In the genomic region with DNA sequence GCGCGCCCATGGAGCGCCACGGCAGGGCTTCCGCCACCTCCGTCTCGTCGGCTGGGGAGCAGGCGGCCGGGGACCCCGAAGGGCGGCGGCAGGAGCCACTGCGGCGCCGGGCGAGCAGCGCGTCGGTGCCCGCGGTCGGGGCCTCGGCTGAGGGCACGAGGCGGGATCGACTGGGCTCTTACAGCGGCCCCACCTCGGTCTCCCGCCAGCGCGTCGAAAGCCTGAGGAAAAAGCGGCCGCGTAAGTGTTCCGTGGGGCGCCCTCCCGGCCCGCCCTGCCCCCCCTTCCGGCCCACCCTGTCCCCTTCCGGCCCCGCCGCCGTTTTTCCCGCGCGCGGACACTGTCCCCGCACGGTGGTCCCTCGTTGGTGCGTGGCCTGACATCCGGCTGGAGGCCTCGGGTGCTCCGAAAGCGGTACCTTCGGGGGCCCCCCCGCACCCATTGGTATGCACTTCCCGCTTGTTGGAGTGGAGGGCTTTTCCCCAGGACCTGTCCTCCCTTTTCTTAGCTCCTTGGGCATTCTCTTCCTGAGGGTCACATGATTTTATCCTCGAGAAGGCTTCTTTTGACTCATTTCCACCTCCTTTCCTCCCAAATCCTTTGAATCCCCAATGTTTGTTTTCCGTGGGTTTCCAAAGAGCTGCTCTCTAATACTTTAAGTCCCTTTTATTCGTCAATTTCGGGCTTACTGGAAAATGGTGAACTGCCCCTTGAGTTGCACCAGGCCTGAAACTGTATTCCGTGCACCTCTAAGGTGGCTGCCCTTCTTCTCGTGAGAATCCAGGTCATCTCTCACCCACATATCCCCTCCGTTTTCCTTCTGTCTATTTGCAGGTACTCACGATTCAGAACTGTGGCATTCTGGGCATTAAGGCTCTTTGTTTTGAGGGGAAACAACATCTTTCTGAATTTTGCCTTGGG, we compare ENCODE assay signal across 8 cellular contexts.
DNase-seq lines count a peak whose midpoint lies in the region; ATAC-seq and TF ChIP-seq lines count a peak whose summit lies in the region.

No MANE protein-coding gene starts in this region.

- H3K27ac ChIP-seq in BLaER1 treated with 17β-estradiol and CSF1 and Interleukin-3, amounts not matched to agents 10 nM and 100 nM: peak overlapping the region; percentile 88 to 99 (median 98)
- H3K27ac ChIP-seq in HL-60 (replicated peaks): peak overlapping the region; percentile 90
- peak overlapping the region; percentile 99 for H3K27ac ChIP-seq in WERI-Rb-1
- peak overlapping the region; percentile 99 to 100 for H3K27ac ChIP-seq in coronary artery

- H3K9ac ChIP-seq in BLaER1 treated with 17β-estradiol and CSF1 and Interleukin-3, amounts not matched to agents 10 nM and 100 nM: peak overlapping the region; percentile 92 to 100 (median 98)

- peaks cover 37% of the 10 kb centered on the region for H3K4me1 Mint-ChIP-seq in memory B cell

- ATAC-seq in memory B cell (ENCODE audit: low read depth): no peak

- TF ChIP-seq CTCF in HL-60 (IDR thresholded peaks at IDR 0.05; ENCODE audit: insufficient read depth, low read length): no peak
- TF ChIP-seq CTCF in WERI-Rb-1 (IDR thresholded peaks at IDR 0.05; ENCODE audit: low read depth, low read length): no peak
- TF ChIP-seq CTCF in coronary artery (IDR thresholded peaks at IDR 0.05): no peak

- peaks cover 41 to 58% (median 54%) of the 10 kb centered on the region in 10 experiments for H3K4me1 ChIP-seq in BLaER1 treated with 17β-estradiol and CSF1 and Interleukin-3, amounts not matched to agents 10 nM and 100 nM

- no peaks in the 10 kb centered on the region for H3K9me3 ChIP-seq in BLaER1 treated with 17β-estradiol and CSF1 and Interleukin-3, amounts not matched to agents 10 nM and 100 nM (replicated peaks in 1 of 11)
- H3K9me3 ChIP-seq in WERI-Rb-1 (ENCODE audit: severe bottlenecking): no peaks in the 10 kb centered on the region

- peak overlapping the region; percentile 99 for H3K4me3 Mint-ChIP-seq in memory B cell

- peaks cover 45 to 55% (median 50%) of the 10 kb centered on the region in 11 experiments for H4K20me1 ChIP-seq in BLaER1 treated with 17β-estradiol and CSF1 and Interleukin-3, amounts not matched to agents 10 nM and 100 nM

- peaks cover 29 to 68% (median 40%) of the 10 kb centered on the region in 11 experiments for H3K36me3 ChIP-seq in BLaER1 treated with 17β-estradiol and CSF1 and Interleukin-3, amounts not matched to agents 10 nM and 100 nM
- H3K36me3 ChIP-seq in WERI-Rb-1: peaks cover 61% of the 10 kb centered on the region

- H3K27me3 Mint-ChIP-seq in memory B cell: no peaks in the 10 kb centered on the region

- DNase-seq in GM19238 (ENCODE audit: insufficient read length, low spot score) (peak; percentile 47), HL-60 (ENCODE audit: low read depth in 1 of 2, low spot score in 1 of 2) (peak in 1 of 2 experiments; percentile 22), WERI-Rb-1 (peak; percentile 59), coronary artery (ENCODE audit: low spot score) (peak; percentile 78), memory B cell (ENCODE audit: low spot score in 2 of 2) (no peak), GM19240 (ENCODE audit: insufficient read length, low spot score) (no peak)
- DNase-seq in stimulated activated CD8-positive, alpha-beta memory T cell treated with anti-CD3 and anti-CD28 coated beads, Interleukin-4, amount 100 ng/mL, for 48 hours: peak; percentile 71

- H3K9me3 Mint-ChIP-seq in memory B cell: no peaks in the 10 kb centered on the region

- peak overlapping the region; percentile 94 for H3K27ac Mint-ChIP-seq in memory B cell

- H3K36me3 Mint-ChIP-seq in memory B cell: peaks cover 5% of the 10 kb centered on the region

- no peaks in the 10 kb centered on the region for H3K27me3 ChIP-seq in BLaER1 treated with 17β-estradiol and CSF1 and Interleukin-3, amounts not matched to agents 10 nM and 100 nM
- H3K27me3 ChIP-seq in HL-60 (ENCODE audit: insufficient read depth, poor library complexity, severe bottlenecking): no peaks in the 10 kb centered on the region
- H3K27me3 ChIP-seq in WERI-Rb-1 (ENCODE audit: insufficient read depth, low read depth, severe bottlenecking): no peaks in the 10 kb centered on the region

- H3K4me3 ChIP-seq in BLaER1 treated with 17β-estradiol and CSF1 and Interleukin-3, amounts not matched to agents 10 nM and 100 nM: peak overlapping the region; percentile 90 to 100 (median 96)
- H3K4me3 ChIP-seq in HL-60 (replicated peaks; ENCODE audit: insufficient read depth, low read length) (peak overlapping the region; percentile 89), WERI-Rb-1 (ENCODE audit: low read depth, low read length) (peak overlapping the region; percentile 98), coronary artery (peak overlapping the region; percentile 99)

- peak overlapping the region; percentile 88 to 97 (median 92) for H3K4me2 ChIP-seq in BLaER1 treated with 17β-estradiol and CSF1 and Interleukin-3, amounts not matched to agents 10 nM and 100 nM

Comparison
In these comparisons a context has a peak if more than half of its experiments do, and no peak if none do; other contexts are left out.
1. DNase-seq: peak in GM19238 (single experiment), WERI-Rb-1 (single experiment), coronary artery (single experiment) and stimulated activated CD8-positive, alpha-beta memory T cell treated with anti-CD3 and anti-CD28 coated beads, Interleukin-4, amount 100 ng/mL, for 48 hours (single experiment); none in memory B cell (0 of 2) and GM19240 (single experiment).
2. Peak in every context shown above with its lines, with median percentiles within 50 percentile points of each other: H3K27ac ChIP-seq and H3K4me3 ChIP-seq.